Comparison of ENCODE assay signal across 17 cellular contexts in the genomic region with DNA sequence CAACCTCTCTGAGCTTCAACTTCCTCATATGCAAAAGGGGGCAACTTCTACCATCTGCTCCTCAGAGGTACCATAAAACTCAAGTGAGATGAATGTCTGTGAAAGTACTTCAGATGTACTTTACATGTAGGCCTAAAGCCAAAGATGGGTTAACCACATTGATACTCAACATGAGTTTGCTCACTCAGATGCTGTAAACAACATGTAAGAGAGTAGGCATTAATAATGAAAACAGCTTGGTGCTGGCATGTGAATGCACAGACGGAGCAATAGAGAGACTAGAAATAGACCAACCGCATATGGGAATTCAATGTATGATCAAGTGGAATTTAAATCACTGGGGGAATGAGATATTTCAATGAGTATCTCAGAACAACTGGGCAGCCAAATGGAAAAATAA.
"Had no signal": no experiment of that assay in that cellular context is flagged by ENCODE, and none has a peak within 500 bp of the region (broad histone marks: within the 10 kb centered on the region; RNA-seq: fewer than 3 reads in every experiment).

No MANE protein-coding gene starts in this region.

- H3K4me1 ChIP-seq: colonic mucosa, foreskin keratinocyte, heart left ventricle, right atrium auricular region, sigmoid colon, stomach had no signal

- H3K36me3 ChIP-seq: colonic mucosa, heart left ventricle, ovary, right atrium auricular region, sigmoid colon, stomach, thoracic aorta had no signal

- ATAC-seq: foreskin keratinocyte; heart left ventricle; left colon; naive thymus-derived CD8-positive, alpha-beta T cell had no signal

- DNase-seq: colonic mucosa; dermis blood vessel endothelial cell; foreskin keratinocyte; heart left ventricle; hippocampal formation; left colon; naive thymus-derived CD8-positive, alpha-beta T cell; ovary; sigmoid colon; small intestine; stimulated activated CD4-positive, alpha-beta T cell treated with anti-CD3 and anti-CD28 coated beads, Interleukin-12 subunit alpha, Interleukin-12 subunit beta, amount 100 ng/mL, for 4 hours; stimulated activated naive CD4-positive, alpha-beta T cell; stomach; substantia nigra; trophoblast cell had no signal

- H3K27ac ChIP-seq: colonic mucosa, foreskin keratinocyte, heart left ventricle, ovary, right atrium auricular region, sigmoid colon, stomach, thoracic aorta had no signal

- H3K9me3 ChIP-seq: colonic mucosa, ovary had no signal

- H3K27me3 ChIP-seq: colonic mucosa, foreskin keratinocyte, heart left ventricle, ovary, right atrium auricular region, sigmoid colon, stomach had no signal

- H3K4me3 ChIP-seq: colonic mucosa, heart left ventricle, ovary, right atrium auricular region, sigmoid colon, stomach, thoracic aorta had no signal
